ENCODE assay signal across 10 cellular contexts in the genomic region with DNA sequence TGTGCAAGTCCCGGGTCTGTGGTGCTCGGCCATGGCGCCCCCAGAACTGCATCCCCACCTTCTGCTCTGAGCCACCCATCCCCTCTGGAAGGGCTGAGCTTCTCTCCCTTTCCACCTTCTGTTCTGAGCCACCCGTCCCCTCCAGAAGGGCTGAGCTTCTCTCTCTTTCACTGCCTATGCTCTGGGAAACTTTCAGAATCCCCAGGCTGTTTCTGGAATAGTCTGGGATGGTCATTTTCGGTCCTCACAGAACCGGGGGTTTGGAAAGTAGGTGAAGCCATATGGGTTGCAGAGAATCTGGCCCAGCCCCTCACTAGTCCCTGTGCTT. TPM values are rescaled to one million over a fixed set of nuclear protein-coding genes. Genes with fewer than 3 reads are reported as not detected.
A peak's percentile ranks its signal among the peaks of the same experiment; 100 is the strongest.
DNase-seq lines count a peak whose midpoint lies in the region; ATAC-seq and TF ChIP-seq lines count a peak whose summit lies in the region.
"Had no signal": no experiment of that assay in that cellular context is flagged by ENCODE, and none has a peak within 500 bp of the region (broad histone marks: within the 10 kb centered on the region; RNA-seq: fewer than 3 reads in every experiment).

No MANE protein-coding gene starts in this region.

- no peak for ATAC-seq in heart left ventricle
- no peak for ATAC-seq in Right ventricle myocardium inferior
- ATAC-seq in activated naive CD4-positive, alpha-beta T cell treated with anti-CD3 and anti-CD28 coated beads, Interleukin-2, amount 50 U/mL, for 72 hours, result no peak
- no peak for ATAC-seq in memory B cell (ENCODE audit: low read depth)

- H3K4me1 ChIP-seq in heart left ventricle, result peaks cover 0 to 70% (median 11%) of the 10 kb centered on the region in 12 donors
- peaks cover 0 to 35% (median 19%) of the 10 kb centered on the region in 4 donors for H3K4me1 ChIP-seq in tibial nerve

- DNase-seq in heart left ventricle (peak in 1 of 5 donors; percentile 41), Right ventricle myocardium inferior (ENCODE audit: missing footprints) (no peak), memory B cell (ENCODE audit: low spot score in 2 of 2) (no peak), tibial nerve (ENCODE audit: low spot score in 2 of 2) (no peak), GM13976 (ENCODE audit: low spot score) (no peak), NCI-H128 (lab: John Stamatoyannopoulos, UW; ENCODE audit: unreplicated experiment) (no peak), medulla oblongata (ENCODE audit: extremely low spot score) (no peak)
- DNase-seq in activated naive CD4-positive, alpha-beta T cell treated with anti-CD3 and anti-CD28 coated beads, Interleukin-2, amount 50 U/mL, for 72 hours (ENCODE audit: low spot score in 2 of 2), result no peak
- DNase-seq: NCI-H2171 had no signal

- H3K4me3 ChIP-seq in heart left ventricle (peak overlapping the region in 10 of 12 donors; percentile 16 to 65 (median 34)), tibial nerve (peak overlapping the region in 2 of 4 donors; percentile 42 to 43)

- H3K27me3 ChIP-seq in heart left ventricle (no peaks in the 10 kb centered on the region), tibial nerve (no peaks in the 10 kb centered on the region)

- H3K9me3 ChIP-seq in heart left ventricle, result no peaks in the 10 kb centered on the region
- no peaks in the 10 kb centered on the region for H3K9me3 ChIP-seq in tibial nerve

- peak overlapping the region in 9 of 12 donors; percentile 25 to 95 (median 62) for H3K27ac ChIP-seq in heart left ventricle
- H3K27ac ChIP-seq in tibial nerve, result peak overlapping the region in 3 of 4 donors; percentile 36 to 76 (median 68)

- no peak for TF ChIP-seq CTCF in heart left ventricle (IDR thresholded peaks at IDR 0.05)
- TF ChIP-seq CTCF in tibial nerve (IDR thresholded peaks at IDR 0.05), result no peak
- TF ChIP-seq CTCF in GM13976 (IDR thresholded peaks at IDR 0.05; ENCODE audit: borderline replicate concordance, control extremely low read depth, extremely low read depth, insufficient read depth, missing control alignments), result no peak

- peak overlapping the region; percentile 99 for H3K4me3 Mint-ChIP-seq in memory B cell
- H3K4me3 Mint-ChIP-seq: mesothelial cell of epicardium had no signal

- TF ChIP-seq POLR2A in heart left ventricle (IDR thresholded peaks at IDR 0.05) (no peak), tibial nerve (IDR thresholded peaks at IDR 0.05) (no peak)

- H3K36me3 ChIP-seq in heart left ventricle, result no peaks in the 10 kb centered on the region
- H3K36me3 ChIP-seq in tibial nerve, result no peaks in the 10 kb centered on the region

- 60 to 73% (median 70%) methylated on average over 6 of the region's 6 CpGs for WGBS in heart left ventricle, 4 donors
- 44 to 58% methylated on average over 6 of the region's 6 CpGs for WGBS in tibial nerve, 2 donors

- H3K27me3 Mint-ChIP-seq in memory B cell, result no peaks in the 10 kb centered on the region

- in situ Hi-C loops in GM13976 (cut with MboI; ENCODE audit: low sequenced_read_pairs, unreplicated experiment), result no loop called here

- no peak for TF ChIP-seq EP300 in tibial nerve (IDR thresholded peaks at IDR 0.05)

- H3K9me3 Mint-ChIP-seq in activated naive CD4-positive, alpha-beta T cell treated with anti-CD3 and anti-CD28 coated beads, Interleukin-2, amount 50 U/mL, for 72 hours, result no peaks in the 10 kb centered on the region
- no peaks in the 10 kb centered on the region for H3K9me3 Mint-ChIP-seq in memory B cell
- H3K9me3 Mint-ChIP-seq: mesothelial cell of epicardium had no signal

- peaks cover 60% of the 10 kb centered on the region for H3K4me1 Mint-ChIP-seq in memory B cell

- peak overlapping the region; percentile 91 to 96 for H3K27ac Mint-ChIP-seq in activated naive CD4-positive, alpha-beta T cell treated with anti-CD3 and anti-CD28 coated beads, Interleukin-2, amount 50 U/mL, for 72 hours
- peak overlapping the region; percentile 99 for H3K27ac Mint-ChIP-seq in memory B cell
- H3K27ac Mint-ChIP-seq: mesothelial cell of epicardium had no signal

- no peaks in the 10 kb centered on the region for H3K36me3 Mint-ChIP-seq in activated naive CD4-positive, alpha-beta T cell treated with anti-CD3 and anti-CD28 coated beads, Interleukin-2, amount 50 U/mL, for 72 hours
- H3K36me3 Mint-ChIP-seq in memory B cell, result peaks cover 3% of the 10 kb centered on the region
- H3K36me3 Mint-ChIP-seq: mesothelial cell of epicardium had no signal

- intact Hi-C loops in heart left ventricle (cut with DNase I) (loop anchor here in 1 of 10 donors (5.0 kb wide), 1 partner anchor 35 kb away; no protein-coding TSS in a partner anchor), Right ventricle myocardium inferior (cut with DNase I) (no loop called here)

RNA-seq across cellular contexts. Expression of gene BID, which starts 3.4 kb away (rescaled TPM):
- total RNA-seq in heart left ventricle (10 to 100 TPM in 7 of 9 donors, 1 to 10 TPM in 2; 7.8 to 27.8 (median 15.8) TPM), Right ventricle myocardium inferior (23.2 TPM), tibial nerve (10 to 100 TPM in 2 of 4 donors, 1 to 10 TPM in 2; 6.3 to 47.1 (median 13.7) TPM)
- polyA plus RNA-seq in heart left ventricle, result 10 to 100 TPM; 24.6 to 59.2 TPM
- 10 to 100 TPM in 1 of 2 donors, 1 to 10 TPM in 1; 9.8 to 19.0 TPM for total RNA-seq in activated naive CD4-positive, alpha-beta T cell treated with anti-CD3 and anti-CD28 coated beads, Interleukin-2, amount 50 U/mL, for 72 hours
